In the genomic region with DNA sequence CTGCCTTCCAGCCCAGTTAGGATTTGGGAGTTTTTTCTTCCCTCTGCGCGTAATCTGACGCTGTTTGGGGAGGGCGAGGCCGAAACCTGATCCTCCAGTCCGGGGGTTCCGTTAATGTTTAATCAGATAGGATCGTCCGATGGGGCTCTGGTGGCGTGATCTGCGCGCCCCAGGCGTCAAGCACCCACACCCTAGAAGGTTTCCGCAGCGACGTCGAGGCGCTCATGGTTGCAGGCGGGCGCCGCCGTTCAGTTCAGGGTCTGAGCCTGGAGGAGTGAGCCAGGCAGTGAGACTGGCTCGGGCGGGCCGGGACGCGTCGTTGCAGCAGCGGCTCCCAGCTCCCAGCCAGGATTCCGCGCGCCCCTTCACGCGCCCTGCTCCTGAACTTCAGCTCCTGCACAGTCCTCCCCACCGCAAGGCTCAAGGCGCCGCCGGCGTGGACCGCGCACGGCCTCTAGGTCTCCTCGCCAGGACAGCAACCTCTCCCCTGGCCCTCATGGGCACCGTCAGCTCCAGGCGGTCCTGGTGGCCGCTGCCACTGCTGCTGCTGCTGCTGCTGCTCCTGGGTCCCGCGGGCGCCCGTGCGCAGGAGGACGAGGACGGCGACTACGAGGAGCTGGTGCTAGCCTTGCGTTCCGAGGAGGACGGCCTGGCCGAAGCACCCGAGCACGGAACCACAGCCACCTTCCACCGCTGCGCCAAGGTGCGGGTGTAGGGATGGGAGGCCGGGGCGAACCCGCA, we compare ENCODE assay signal across 1 cellular context.
TF ChIP-seq lines count a peak whose summit lies in the region.

PCSK9 (plus strand) TSS at position 207 of the 741 bp plus-strand sequence; CDS start at position 497, 290 bp downstream.

TF ChIP-seq in HepG2, 621 proteins besides CTCF, POLR2A, EP300 and RAD21 (continued from another document and continues in another):
- TF ChIP-seq ZHX2 (IDR thresholded peaks at IDR 0.05; ENCODE audit: low read depth) (no peak; the same call in 1 of the 2 replicates), ZHX2 (CRISPR knock-in tag; IDR thresholded peaks at IDR 0.05; ENCODE audit: borderline replicate concordance) (peak; percentile 31; the same call in 1 of the 2 replicates), ZNF101 (CRISPR knock-in tag; IDR thresholded peaks at IDR 0.05; ENCODE audit: borderline replicate concordance, low read depth) (no peak), ZNF781 (CRISPR knock-in tag; IDR thresholded peaks at IDR 0.05; ENCODE audit: borderline replicate concordance, not compliant biosample characterization) (peak; percentile 97), ADNP (CRISPR knock-in tag; IDR thresholded peaks at IDR 0.05) (no peak; the same call in 1 of the 2 replicates), ZNF18 (CRISPR knock-in tag; IDR thresholded peaks at IDR 0.05; ENCODE audit: insufficient replicate concordance) (peak; percentile 58), MAF1 (CRISPR knock-in tag; IDR thresholded peaks at IDR 0.05; ENCODE audit: borderline replicate concordance) (no peak), GABPA (IDR thresholded peaks at IDR 0.05; ENCODE audit: low read depth, low read length) (no peak), GABPA (CRISPR knock-in tag; IDR thresholded peaks at IDR 0.05; ENCODE audit: low read depth) (no peak), NFIC (IDR thresholded peaks at IDR 0.05; ENCODE audit: low read length) (no peak), ZFP41 (CRISPR knock-in tag; IDR thresholded peaks at IDR 0.05; ENCODE audit: borderline replicate concordance) (peak; percentile 76; the same call in 1 of the 2 replicates), ZNF562 (CRISPR knock-in tag; IDR thresholded peaks at IDR 0.05; ENCODE audit: borderline replicate concordance) (no peak), ZNF513 (CRISPR knock-in tag; conservative IDR thresholded peaks at IDR 0.05) (no peak), ATF6 (CRISPR knock-in tag; conservative IDR thresholded peaks at IDR 0.05) (0 out of 2 replicates have a peak, but pooled peaks have one; percentile 36), KDM4B (CRISPR knock-in tag; IDR thresholded peaks at IDR 0.05) (peak; percentile 75), SAFB2 (CRISPR knock-in tag; IDR thresholded peaks at IDR 0.05; ENCODE audit: borderline replicate concordance, low read depth) (0 out of 2 replicates have a peak, but pooled peaks have one; percentile 22), ISX (CRISPR knock-in tag; conservative IDR thresholded peaks at IDR 0.05) (0 out of 2 replicates have a peak, but pooled peaks have one; percentile 87), MED13 (CRISPR knock-in tag; IDR thresholded peaks at IDR 0.05) (peak; percentile 93), ZKSCAN8 (CRISPR knock-in tag; IDR thresholded peaks at IDR 0.05; ENCODE audit: borderline replicate concordance) (0 out of 2 replicates have a peak, but pooled peaks have one; percentile 31), ZNF597 (CRISPR knock-in tag; IDR thresholded peaks at IDR 0.05) (no peak), DMTF1 (CRISPR knock-in tag; IDR thresholded peaks at IDR 0.05) (no peak), FOXP1 (IDR thresholded peaks at IDR 0.05) (no peak), FOXP1 (CRISPR knock-in tag; IDR thresholded peaks at IDR 0.05) (peak; percentile 42; the same call in 1 of the 2 replicates), ZNF468 (CRISPR knock-in tag; IDR thresholded peaks at IDR 0.05) (0 out of 2 replicates have a peak, but pooled peaks have one; percentile 72), ZNF3 (CRISPR knock-in tag; IDR thresholded peaks at IDR 0.05) (no peak), ZNF317 (CRISPR knock-in tag; IDR thresholded peaks at IDR 0.05) (peak; percentile 88), PPARG (CRISPR knock-in tag; conservative IDR thresholded peaks at IDR 0.05) (peak; percentile 73)
- TF ChIP-seq, protein P1, sequence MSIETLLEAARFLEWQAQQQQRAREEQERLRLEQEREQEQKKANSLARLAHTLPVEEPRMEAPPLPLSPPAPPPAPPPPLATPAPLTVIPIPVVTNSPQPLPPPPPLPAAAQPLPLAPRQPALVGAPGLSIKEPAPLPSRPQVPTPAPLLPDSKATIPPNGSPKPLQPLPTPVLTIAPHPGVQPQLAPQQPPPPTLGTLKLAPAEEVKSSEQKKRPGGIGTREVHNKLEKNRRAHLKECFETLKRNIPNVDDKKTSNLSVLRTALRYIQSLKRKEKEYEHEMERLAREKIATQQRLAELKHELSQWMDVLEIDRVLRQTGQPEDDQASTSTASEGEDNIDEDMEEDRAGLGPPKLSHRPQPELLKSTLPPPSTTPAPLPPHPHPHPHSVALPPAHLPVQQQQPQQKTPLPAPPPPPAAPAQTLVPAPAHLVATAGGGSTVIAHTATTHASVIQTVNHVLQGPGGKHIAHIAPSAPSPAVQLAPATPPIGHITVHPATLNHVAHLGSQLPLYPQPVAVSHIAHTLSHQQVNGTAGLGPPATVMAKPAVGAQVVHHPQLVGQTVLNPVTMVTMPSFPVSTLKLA (IDR thresholded peaks at IDR 0.05) = no peak
- TF ChIP-seq, protein P2, sequence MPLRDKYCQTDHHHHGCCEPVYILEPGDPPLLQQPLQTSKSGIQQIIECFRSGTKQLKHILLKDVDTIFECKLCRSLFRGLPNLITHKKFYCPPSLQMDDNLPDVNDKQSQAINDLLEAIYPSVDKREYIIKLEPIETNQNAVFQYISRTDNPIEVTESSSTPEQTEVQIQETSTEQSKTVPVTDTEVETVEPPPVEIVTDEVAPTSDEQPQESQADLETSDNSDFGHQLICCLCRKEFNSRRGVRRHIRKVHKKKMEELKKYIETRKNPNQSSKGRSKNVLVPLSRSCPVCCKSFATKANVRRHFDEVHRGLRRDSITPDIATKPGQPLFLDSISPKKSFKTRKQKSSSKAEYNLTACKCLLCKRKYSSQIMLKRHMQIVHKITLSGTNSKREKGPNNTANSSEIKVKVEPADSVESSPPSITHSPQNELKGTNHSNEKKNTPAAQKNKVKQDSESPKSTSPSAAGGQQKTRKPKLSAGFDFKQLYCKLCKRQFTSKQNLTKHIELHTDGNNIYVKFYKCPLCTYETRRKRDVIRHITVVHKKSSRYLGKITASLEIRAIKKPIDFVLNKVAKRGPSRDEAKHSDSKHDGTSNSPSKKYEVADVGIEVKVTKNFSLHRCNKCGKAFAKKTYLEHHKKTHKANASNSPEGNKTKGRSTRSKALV (CRISPR knock-in tag; IDR thresholded peaks at IDR 0.05) = peak; percentile 99
- TF ChIP-seq, protein P3, sequence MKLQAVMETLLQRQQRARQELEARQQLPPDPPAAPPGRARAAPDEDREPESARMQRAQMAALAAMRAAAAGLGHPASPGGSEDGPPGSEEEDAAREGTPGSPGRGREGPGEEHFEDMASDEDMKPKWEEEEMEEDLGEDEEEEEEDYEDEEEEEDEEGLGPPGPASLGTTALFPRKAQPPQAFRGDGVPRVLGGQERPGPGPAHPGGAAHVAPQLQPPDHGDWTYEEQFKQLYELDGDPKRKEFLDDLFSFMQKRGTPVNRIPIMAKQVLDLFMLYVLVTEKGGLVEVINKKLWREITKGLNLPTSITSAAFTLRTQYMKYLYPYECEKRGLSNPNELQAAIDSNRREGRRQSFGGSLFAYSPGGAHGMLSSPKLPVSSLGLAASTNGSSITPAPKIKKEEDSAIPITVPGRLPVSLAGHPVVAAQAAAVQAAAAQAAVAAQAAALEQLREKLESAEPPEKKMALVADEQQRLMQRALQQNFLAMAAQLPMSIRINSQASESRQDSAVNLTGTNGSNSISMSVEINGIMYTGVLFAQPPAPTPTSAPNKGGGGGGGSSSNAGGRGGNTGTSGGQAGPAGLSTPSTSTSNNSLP (IDR thresholded peaks at IDR 0.05; ENCODE audit: low read depth, low read length) = 0 out of 2 replicates have a peak, but pooled peaks have one; percentile 27
- TF ChIP-seq, protein P4, sequence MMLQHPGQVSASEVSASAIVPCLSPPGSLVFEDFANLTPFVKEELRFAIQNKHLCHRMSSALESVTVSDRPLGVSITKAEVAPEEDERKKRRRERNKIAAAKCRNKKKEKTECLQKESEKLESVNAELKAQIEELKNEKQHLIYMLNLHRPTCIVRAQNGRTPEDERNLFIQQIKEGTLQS (CRISPR knock-in tag; IDR thresholded peaks at IDR 0.05) = no peak
